ENCODE assay signal across 7 cellular contexts in genomic region chr3:143469159-143469558, GRCh38.
"Had no signal": no experiment of that assay in that cellular context is flagged by ENCODE, and none has a peak within 500 bp of the region (broad histone marks: within the 10 kb centered on the region; RNA-seq: fewer than 3 reads in every experiment).

No MANE protein-coding gene starts in this region.

- ATAC-seq: GM23338 had no signal

- H3K27ac ChIP-seq: HL-60 had no signal

- H2AFZ ChIP-seq: GM23338 had no signal

- H3K4me3 ChIP-seq: GM23338 had no signal

- FAIRE-seq: H1, H54 had no signal

- H3K4me2 ChIP-seq: GM23338 had no signal

- DNase-seq: H9, HCEC 1CT, KG1 had no signal
